17 cellular contexts compared by ENCODE assay signal in the genomic region with DNA sequence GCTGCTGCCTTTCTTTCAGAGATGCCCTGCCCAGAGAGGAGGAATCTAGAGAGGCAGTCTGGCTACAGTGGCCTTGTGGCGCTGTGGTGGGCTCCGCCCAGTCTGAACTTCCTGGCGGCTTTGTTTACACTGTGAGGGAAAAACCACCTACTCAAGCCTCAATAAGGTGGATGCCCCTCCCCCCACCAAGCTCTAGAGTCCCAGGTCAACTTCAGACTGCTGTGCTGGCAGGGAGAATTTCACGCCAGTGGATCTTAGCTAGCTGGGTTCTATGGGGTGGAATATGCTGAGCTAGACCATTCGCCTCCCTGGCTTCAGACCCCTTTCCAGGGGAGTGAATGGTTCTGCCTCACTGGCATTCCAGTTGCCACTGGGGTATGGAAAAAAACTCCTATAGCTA. TPM values are rescaled to one million over a fixed set of nuclear protein-coding genes. Genes with fewer than 3 reads are reported as not detected.
A peak's percentile ranks its signal among the peaks of the same experiment; 100 is the strongest.
DNase-seq lines count a peak whose midpoint lies in the region; ATAC-seq and TF ChIP-seq lines count a peak whose summit lies in the region.
"Had no signal": no experiment of that assay in that cellular context is flagged by ENCODE, and none has a peak within 500 bp of the region (broad histone marks: within the 10 kb centered on the region; RNA-seq: fewer than 3 reads in every experiment).

No MANE protein-coding gene starts in this region.

- no peaks in the 10 kb centered on the region for H3K9me3 ChIP-seq in hepatocyte (ENCODE audit: low read depth)
- H3K9me3 ChIP-seq: A549 had no signal

- ATAC-seq in activated CD8-positive, alpha-beta memory T cell treated with anti-CD3 and anti-CD28 coated beads, Interleukin-2, amount 10 ng/mL, durations not matched to agents 7 days and 5 days: no peak
- no peak for ATAC-seq in HG02798 (IDR thresholded peaks at IDR 0.05; ENCODE audit: poor library complexity, unreplicated experiment)
- no peak for ATAC-seq in GM21529 (IDR thresholded peaks at IDR 0.05; ENCODE audit: unreplicated experiment)
- ATAC-seq: A549, HCT116 had no signal

- H3K27me3 ChIP-seq in hepatocyte: no peaks in the 10 kb centered on the region
- H3K27me3 ChIP-seq: BLaER1 treated with 17β-estradiol and CSF1 and Interleukin-3, amounts not matched to agents 10 nM and 100 nM had no signal

- no peak overlapping the region for H3K4me3 Mint-ChIP-seq in activated CD8-positive, alpha-beta memory T cell treated with anti-CD3 and anti-CD28 coated beads, Interleukin-2, amount 10 ng/mL, durations not matched to agents 7 days and 5 days

- no peaks in the 10 kb centered on the region for H3K9me2 ChIP-seq in hepatocyte (replicated peaks; ENCODE audit: insufficient read depth)

- H3K4me3 ChIP-seq in hepatocyte: no peak overlapping the region
- H3K4me3 ChIP-seq: A549; BLaER1 treated with 17β-estradiol and CSF1 and Interleukin-3, amounts not matched to agents 10 nM and 100 nM had no signal

- H2AFZ ChIP-seq in hepatocyte: no peak overlapping the region

- no peaks in the 10 kb centered on the region for H3K27me3 Mint-ChIP-seq in activated CD8-positive, alpha-beta memory T cell treated with anti-CD3 and anti-CD28 coated beads, Interleukin-2, amount 10 ng/mL, durations not matched to agents 7 days and 5 days

- peaks cover 4% of the 10 kb centered on the region for H3K4me1 Mint-ChIP-seq in activated CD8-positive, alpha-beta memory T cell treated with anti-CD3 and anti-CD28 coated beads, Interleukin-2, amount 10 ng/mL, durations not matched to agents 7 days and 5 days

- H3K4me2 ChIP-seq in hepatocyte: no peak overlapping the region
- H3K4me2 ChIP-seq: A549; BLaER1 treated with 17β-estradiol and CSF1 and Interleukin-3, amounts not matched to agents 10 nM and 100 nM had no signal

- peak; percentile 42 for DNase-seq in activated CD8-positive, alpha-beta memory T cell treated with anti-CD3 and anti-CD28 coated beads, Interleukin-2, amount 10 ng/mL, durations not matched to agents 7 days and 5 days
- DNase-seq in activated CD8-positive, alpha-beta memory T cell treated with anti-CD3 and anti-CD28 coated beads for 24 hours: no peak
- DNase-seq in HT-29 (ENCODE audit: low spot score): peak; percentile 18
- DNase-seq in SW480 (ENCODE audit: low spot score): peak; percentile 17
- no peak for DNase-seq in hepatocyte (ENCODE audit: low spot score)
- DNase-seq: CD8-positive, alpha-beta memory T cell; Kasumi-1; NCI-H1105; NCI-H1694; NCI-H2107; NCI-H345; SW 1271 had no signal

- H3K36me3 ChIP-seq in hepatocyte (replicated peaks; ENCODE audit: insufficient read depth, low read depth): peaks cover 7% of the 10 kb centered on the region

- H3K27ac Mint-ChIP-seq in activated CD8-positive, alpha-beta memory T cell treated with anti-CD3 and anti-CD28 coated beads, Interleukin-2, amount 10 ng/mL, durations not matched to agents 7 days and 5 days: no peak overlapping the region
- H3K27ac Mint-ChIP-seq: CD8-positive, alpha-beta memory T cell had no signal

- CTCF ChIA-PET in activated CD8-positive, alpha-beta memory T cell treated with anti-CD3 and anti-CD28 coated beads, Interleukin-2, amount 10 ng/mL, durations not matched to agents 7 days and 5 days (lab: Charles Lee): no interaction called here

- 85% methylated on average over 5 of the region's 5 CpGs for WGBS in hepatocyte (ENCODE audit: low lambda C conversion rate, missing lambda C conversion rate)

- H3K27ac ChIP-seq in hepatocyte: no peak overlapping the region
- H3K27ac ChIP-seq: A549; BLaER1 treated with 17β-estradiol and CSF1 and Interleukin-3, amounts not matched to agents 10 nM and 100 nM had no signal

- peaks cover 3% of the 10 kb centered on the region for H3K79me2 ChIP-seq in hepatocyte

- no peak for TF ChIP-seq CTCF in hepatocyte (IDR thresholded peaks at IDR 0.05; ENCODE audit: poor library complexity)

- peaks cover 29% of the 10 kb centered on the region for H3K36me3 Mint-ChIP-seq in activated CD8-positive, alpha-beta memory T cell treated with anti-CD3 and anti-CD28 coated beads, Interleukin-2, amount 10 ng/mL, durations not matched to agents 7 days and 5 days

- no peaks in the 10 kb centered on the region for H4K20me1 ChIP-seq in hepatocyte (ENCODE audit: insufficient read depth, poor library complexity, severe bottlenecking)
- H4K20me1 ChIP-seq: BLaER1 treated with 17β-estradiol and CSF1 and Interleukin-3, amounts not matched to agents 10 nM and 100 nM had no signal

- no peaks in the 10 kb centered on the region for H3K4me1 ChIP-seq in hepatocyte (ENCODE audit: insufficient read depth)
- H3K4me1 ChIP-seq: A549; BLaER1 treated with 17β-estradiol and CSF1 and Interleukin-3, amounts not matched to agents 10 nM and 100 nM had no signal

- peaks cover 14% of the 10 kb centered on the region for H3K9me3 Mint-ChIP-seq in activated CD8-positive, alpha-beta memory T cell treated with anti-CD3 and anti-CD28 coated beads, Interleukin-2, amount 10 ng/mL, durations not matched to agents 7 days and 5 days (ENCODE audit: low read depth)

RNA-seq across cellular contexts. Expression of gene SPATA7, which starts 25.6 kb away (rescaled TPM):
- total RNA-seq in activated CD8-positive, alpha-beta memory T cell treated with anti-CD3 and anti-CD28 coated beads, Interleukin-2, amount 10 ng/mL, durations not matched to agents 7 days and 5 days: 1 to 10 TPM; 3.0 to 4.5 TPM
- total RNA-seq in HT-29 (2014; rRNA removed; shearing (Covaris generic)): 2.3 and 4.0 TPM in 2 replicates
- total RNA-seq in hepatocyte: 18.7 and 27.9 TPM in 2 replicates
- polyA plus RNA-seq in hepatocyte: 9.8 and 11.8 TPM in 2 replicates

Comparison
In these comparisons a context has a peak if more than half of its experiments do, and no peak if none do; other contexts are left out.
1. DNase-seq: peak in activated CD8-positive, alpha-beta memory T cell treated with anti-CD3 and anti-CD28 coated beads, Interleukin-2, amount 10 ng/mL, durations not matched to agents 7 days and 5 days (single experiment), HT-29 (single experiment) and SW480 (single experiment); none in activated CD8-positive, alpha-beta memory T cell treated with anti-CD3 and anti-CD28 coated beads for 24 hours (single experiment) and hepatocyte (single experiment).